ENCODE assay signal across 1 cellular context in the genomic region with DNA sequence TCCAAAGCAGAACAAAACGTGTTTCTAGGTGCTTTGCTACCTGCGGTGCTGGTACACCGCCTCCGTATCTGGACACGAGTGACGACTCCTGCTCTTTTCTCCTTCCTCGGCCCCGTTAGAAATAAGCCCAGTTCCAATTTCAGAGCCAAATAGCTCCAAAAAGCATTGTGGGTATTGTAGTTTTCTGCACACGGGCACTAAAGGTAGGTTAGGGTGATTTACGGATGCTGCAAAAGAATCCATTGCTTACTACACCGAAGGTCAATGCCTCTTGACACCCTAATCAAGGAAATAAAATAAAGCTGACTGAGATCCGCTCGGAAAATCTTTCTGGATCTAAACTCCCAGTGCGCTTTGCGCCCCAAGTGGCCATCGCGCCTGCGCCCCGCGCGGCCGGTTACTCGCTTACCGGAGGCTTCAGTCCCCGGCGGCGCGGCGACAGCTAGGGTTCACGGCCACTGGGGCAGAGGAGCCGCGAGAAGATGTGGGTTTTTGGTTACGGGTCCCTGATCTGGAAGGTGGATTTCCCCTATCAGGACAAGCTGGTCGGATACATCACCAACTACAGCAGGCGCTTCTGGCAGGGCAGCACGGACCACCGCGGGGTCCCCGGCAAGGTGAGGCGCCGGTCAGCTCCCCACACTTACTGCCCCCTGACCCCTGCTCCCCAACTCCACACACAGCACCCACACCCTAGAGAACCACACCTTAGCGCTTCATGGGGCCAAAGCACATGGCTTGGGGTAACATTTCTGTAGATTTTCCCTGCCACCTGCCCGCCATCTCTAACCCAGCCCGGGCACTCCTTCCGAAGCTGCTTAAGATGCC.
TF ChIP-seq lines count a peak whose summit lies in the region.

A gene (plus strand): TSS at position 400 of the 828 bp plus-strand sequence. CDS start 83 bp downstream, at position 483.

TF ChIP-seq in K562, 482 proteins besides CTCF, POLR2A, EP300 and RAD21 (continued from another document and continues in another):
- TF ChIP-seq RBBP5 (IDR thresholded peaks at IDR 0.05; ENCODE audit: borderline replicate concordance, insufficient read depth, low read length, poor library complexity, severe bottlenecking) (peak; percentile 27), YY1 (IDR thresholded peaks at IDR 0.05; ENCODE audit: borderline replicate concordance in 1 of 3, control insufficient read depth in 1 of 3, extremely low read depth in 1 of 3, insufficient read depth in 3 of 3, insufficient read length in 1 of 3, insufficient replicate concordance in 2 of 3, low read depth in 1 of 3, low read length in 2 of 3) (peak in 1 of 3 experiments; percentile 67), ZC3H4 (CRISPR knock-in tag; IDR thresholded peaks at IDR 0.05; ENCODE audit: borderline replicate concordance) (peak; percentile 40; the same call in 1 of the 2 replicates), SIN3A (IDR thresholded peaks at IDR 0.05; ENCODE audit: borderline replicate concordance in 2 of 2, control insufficient read depth in 1 of 2, low read depth in 2 of 2, low read length in 2 of 2) (peak in 1 of 2 experiments; percentile 53; a peak in 1 of 4 replicates), L3MBTL2 (IDR thresholded peaks at IDR 0.05) (0 out of 2 replicates have a peak, but pooled peaks have one; percentile 21), HCFC1 (IDR thresholded peaks at IDR 0.05; ENCODE audit: low read depth, low read length) (peak; percentile 87), LCOR (CRISPR knock-in tag; IDR thresholded peaks at IDR 0.05) (peak; percentile 55; the same call in 1 of the 2 replicates), SAP30 (IDR thresholded peaks at IDR 0.05; ENCODE audit: borderline replicate concordance, insufficient read depth, low read depth, low read length, poor library complexity, severe bottlenecking) (peak; percentile 49), TBP (optimal IDR thresholded peaks at IDR 0.05; ENCODE audit: low read depth, low read length) (peak; percentile 94), NONO (IDR thresholded peaks at IDR 0.05; ENCODE audit: low read depth in 2 of 2, low read length in 1 of 2) (no peak; a peak in 1 of 4 replicates), RHOXF2B (CRISPR knock-in tag; conservative IDR thresholded peaks at IDR 0.05) (no peak), SAFB2 (IDR thresholded peaks at IDR 0.05; ENCODE audit: borderline replicate concordance, low read depth, low read length, severe bottlenecking) (no peak), POLR2B (IDR thresholded peaks at IDR 0.05; ENCODE audit: low read depth, partially characterized antibody) (peak; percentile 70), RBM17 (IDR thresholded peaks at IDR 0.05; ENCODE audit: borderline replicate concordance, low read depth, low read length) (no peak), ZNF766 (CRISPR knock-in tag; conservative IDR thresholded peaks at IDR 0.05) (0 out of 2 replicates have a peak, but pooled peaks have one; percentile 42), ATF1 (CRISPR knock-in tag; IDR thresholded peaks at IDR 0.05) (no peak), ATF1 (tag; IDR thresholded peaks at IDR 0.05) (peak; percentile 37), CREBBP (IDR thresholded peaks at IDR 0.05; ENCODE audit: low read depth, low read length) (no peak), KDM5B (IDR thresholded peaks at IDR 0.05; ENCODE audit: insufficient replicate concordance, low read depth, low read length) (peak; percentile 48), GABPB1 (CRISPR knock-in tag; IDR thresholded peaks at IDR 0.05) (peak; percentile 43; the same call in 1 of the 2 replicates)
- TF ChIP-seq, protein P1, sequence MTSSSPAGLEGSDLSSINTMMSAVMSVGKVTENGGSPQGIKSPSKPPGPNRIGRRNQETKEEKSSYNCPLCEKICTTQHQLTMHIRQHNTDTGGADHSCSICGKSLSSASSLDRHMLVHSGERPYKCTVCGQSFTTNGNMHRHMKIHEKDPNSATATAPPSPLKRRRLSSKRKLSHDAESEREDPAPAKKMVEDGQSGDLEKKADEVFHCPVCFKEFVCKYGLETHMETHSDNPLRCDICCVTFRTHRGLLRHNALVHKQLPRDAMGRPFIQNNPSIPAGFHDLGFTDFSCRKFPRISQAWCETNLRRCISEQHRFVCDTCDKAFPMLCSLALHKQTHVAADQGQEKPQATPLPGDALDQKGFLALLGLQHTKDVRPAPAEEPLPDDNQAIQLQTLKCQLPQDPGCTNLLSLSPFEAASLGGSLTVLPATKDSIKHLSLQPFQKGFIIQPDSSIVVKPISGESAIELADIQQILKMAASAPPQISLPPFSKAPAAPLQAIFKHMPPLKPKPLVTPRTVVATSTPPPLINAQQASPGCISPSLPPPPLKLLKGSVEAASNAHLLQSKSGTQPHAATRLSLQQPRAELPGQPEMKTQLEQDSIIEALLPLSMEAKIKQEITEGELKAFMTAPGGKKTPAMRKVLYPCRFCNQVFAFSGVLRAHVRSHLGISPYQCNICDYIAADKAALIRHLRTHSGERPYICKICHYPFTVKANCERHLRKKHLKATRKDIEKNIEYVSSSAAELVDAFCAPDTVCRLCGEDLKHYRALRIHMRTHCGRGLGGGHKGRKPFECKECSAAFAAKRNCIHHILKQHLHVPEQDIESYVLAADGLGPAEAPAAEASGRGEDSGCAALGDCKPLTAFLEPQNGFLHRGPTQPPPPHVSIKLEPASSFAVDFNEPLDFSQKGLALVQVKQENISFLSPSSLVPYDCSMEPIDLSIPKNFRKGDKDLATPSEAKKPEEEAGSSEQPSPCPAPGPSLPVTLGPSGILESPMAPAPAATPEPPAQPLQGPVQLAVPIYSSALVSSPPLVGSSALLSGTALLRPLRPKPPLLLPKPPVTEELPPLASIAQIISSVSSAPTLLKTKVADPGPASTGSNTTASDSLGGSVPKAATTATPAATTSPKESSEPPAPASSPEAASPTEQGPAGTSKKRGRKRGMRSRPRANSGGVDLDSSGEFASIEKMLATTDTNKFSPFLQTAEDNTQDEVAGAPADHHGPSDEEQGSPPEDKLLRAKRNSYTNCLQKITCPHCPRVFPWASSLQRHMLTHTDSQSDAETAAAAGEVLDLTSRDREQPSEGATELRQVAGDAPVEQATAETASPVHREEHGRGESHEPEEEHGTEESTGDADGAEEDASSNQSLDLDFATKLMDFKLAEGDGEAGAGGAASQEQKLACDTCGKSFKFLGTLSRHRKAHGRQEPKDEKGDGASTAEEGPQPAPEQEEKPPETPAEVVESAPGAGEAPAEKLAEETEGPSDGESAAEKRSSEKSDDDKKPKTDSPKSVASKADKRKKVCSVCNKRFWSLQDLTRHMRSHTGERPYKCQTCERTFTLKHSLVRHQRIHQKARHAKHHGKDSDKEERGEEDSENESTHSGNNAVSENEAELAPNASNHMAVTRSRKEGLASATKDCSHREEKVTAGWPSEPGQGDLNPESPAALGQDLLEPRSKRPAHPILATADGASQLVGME (CRISPR knock-in tag; IDR thresholded peaks at IDR 0.05): no peak
- TF ChIP-seq, protein P2, sequence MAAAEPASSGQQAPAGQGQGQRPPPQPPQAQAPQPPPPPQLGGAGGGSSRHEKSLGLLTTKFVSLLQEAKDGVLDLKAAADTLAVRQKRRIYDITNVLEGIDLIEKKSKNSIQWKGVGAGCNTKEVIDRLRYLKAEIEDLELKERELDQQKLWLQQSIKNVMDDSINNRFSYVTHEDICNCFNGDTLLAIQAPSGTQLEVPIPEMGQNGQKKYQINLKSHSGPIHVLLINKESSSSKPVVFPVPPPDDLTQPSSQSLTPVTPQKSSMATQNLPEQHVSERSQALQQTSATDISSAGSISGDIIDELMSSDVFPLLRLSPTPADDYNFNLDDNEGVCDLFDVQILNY (CRISPR knock-in tag; IDR thresholded peaks at IDR 0.05): 0 out of 2 replicates have a peak, but pooled peaks have one; percentile 52
- TF ChIP-seq, protein P3, sequence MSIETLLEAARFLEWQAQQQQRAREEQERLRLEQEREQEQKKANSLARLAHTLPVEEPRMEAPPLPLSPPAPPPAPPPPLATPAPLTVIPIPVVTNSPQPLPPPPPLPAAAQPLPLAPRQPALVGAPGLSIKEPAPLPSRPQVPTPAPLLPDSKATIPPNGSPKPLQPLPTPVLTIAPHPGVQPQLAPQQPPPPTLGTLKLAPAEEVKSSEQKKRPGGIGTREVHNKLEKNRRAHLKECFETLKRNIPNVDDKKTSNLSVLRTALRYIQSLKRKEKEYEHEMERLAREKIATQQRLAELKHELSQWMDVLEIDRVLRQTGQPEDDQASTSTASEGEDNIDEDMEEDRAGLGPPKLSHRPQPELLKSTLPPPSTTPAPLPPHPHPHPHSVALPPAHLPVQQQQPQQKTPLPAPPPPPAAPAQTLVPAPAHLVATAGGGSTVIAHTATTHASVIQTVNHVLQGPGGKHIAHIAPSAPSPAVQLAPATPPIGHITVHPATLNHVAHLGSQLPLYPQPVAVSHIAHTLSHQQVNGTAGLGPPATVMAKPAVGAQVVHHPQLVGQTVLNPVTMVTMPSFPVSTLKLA (conservative IDR thresholded peaks at IDR 0.05): peak in 1 of 2 experiments; percentile 40; a peak in 2 of 4 replicates
- TF ChIP-seq, protein P4, sequence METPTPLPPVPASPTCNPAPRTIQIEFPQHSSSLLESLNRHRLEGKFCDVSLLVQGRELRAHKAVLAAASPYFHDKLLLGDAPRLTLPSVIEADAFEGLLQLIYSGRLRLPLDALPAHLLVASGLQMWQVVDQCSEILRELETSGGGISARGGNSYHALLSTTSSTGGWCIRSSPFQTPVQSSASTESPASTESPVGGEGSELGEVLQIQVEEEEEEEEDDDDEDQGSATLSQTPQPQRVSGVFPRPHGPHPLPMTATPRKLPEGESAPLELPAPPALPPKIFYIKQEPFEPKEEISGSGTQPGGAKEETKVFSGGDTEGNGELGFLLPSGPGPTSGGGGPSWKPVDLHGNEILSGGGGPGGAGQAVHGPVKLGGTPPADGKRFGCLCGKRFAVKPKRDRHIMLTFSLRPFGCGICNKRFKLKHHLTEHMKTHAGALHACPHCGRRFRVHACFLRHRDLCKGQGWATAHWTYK (CRISPR knock-in tag; IDR thresholded peaks at IDR 0.05): 0 out of 2 replicates have a peak, but pooled peaks have one; percentile 14
- TF ChIP-seq, protein P5, sequence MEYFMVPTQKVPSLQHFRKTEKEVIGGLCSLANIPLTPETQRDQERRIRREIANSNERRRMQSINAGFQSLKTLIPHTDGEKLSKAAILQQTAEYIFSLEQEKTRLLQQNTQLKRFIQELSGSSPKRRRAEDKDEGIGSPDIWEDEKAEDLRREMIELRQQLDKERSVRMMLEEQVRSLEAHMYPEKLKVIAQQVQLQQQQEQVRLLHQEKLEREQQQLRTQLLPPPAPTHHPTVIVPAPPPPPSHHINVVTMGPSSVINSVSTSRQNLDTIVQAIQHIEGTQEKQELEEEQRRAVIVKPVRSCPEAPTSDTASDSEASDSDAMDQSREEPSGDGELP (CRISPR knock-in tag; IDR thresholded peaks at IDR 0.05; ENCODE audit: borderline replicate concordance): peak; percentile 28; the same call in 1 of the 2 replicates
- TF ChIP-seq, protein P6, sequence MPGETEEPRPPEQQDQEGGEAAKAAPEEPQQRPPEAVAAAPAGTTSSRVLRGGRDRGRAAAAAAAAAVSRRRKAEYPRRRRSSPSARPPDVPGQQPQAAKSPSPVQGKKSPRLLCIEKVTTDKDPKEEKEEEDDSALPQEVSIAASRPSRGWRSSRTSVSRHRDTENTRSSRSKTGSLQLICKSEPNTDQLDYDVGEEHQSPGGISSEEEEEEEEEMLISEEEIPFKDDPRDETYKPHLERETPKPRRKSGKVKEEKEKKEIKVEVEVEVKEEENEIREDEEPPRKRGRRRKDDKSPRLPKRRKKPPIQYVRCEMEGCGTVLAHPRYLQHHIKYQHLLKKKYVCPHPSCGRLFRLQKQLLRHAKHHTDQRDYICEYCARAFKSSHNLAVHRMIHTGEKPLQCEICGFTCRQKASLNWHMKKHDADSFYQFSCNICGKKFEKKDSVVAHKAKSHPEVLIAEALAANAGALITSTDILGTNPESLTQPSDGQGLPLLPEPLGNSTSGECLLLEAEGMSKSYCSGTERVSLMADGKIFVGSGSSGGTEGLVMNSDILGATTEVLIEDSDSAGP (CRISPR knock-in tag; IDR thresholded peaks at IDR 0.05): no peak
- TF ChIP-seq, protein P7, sequence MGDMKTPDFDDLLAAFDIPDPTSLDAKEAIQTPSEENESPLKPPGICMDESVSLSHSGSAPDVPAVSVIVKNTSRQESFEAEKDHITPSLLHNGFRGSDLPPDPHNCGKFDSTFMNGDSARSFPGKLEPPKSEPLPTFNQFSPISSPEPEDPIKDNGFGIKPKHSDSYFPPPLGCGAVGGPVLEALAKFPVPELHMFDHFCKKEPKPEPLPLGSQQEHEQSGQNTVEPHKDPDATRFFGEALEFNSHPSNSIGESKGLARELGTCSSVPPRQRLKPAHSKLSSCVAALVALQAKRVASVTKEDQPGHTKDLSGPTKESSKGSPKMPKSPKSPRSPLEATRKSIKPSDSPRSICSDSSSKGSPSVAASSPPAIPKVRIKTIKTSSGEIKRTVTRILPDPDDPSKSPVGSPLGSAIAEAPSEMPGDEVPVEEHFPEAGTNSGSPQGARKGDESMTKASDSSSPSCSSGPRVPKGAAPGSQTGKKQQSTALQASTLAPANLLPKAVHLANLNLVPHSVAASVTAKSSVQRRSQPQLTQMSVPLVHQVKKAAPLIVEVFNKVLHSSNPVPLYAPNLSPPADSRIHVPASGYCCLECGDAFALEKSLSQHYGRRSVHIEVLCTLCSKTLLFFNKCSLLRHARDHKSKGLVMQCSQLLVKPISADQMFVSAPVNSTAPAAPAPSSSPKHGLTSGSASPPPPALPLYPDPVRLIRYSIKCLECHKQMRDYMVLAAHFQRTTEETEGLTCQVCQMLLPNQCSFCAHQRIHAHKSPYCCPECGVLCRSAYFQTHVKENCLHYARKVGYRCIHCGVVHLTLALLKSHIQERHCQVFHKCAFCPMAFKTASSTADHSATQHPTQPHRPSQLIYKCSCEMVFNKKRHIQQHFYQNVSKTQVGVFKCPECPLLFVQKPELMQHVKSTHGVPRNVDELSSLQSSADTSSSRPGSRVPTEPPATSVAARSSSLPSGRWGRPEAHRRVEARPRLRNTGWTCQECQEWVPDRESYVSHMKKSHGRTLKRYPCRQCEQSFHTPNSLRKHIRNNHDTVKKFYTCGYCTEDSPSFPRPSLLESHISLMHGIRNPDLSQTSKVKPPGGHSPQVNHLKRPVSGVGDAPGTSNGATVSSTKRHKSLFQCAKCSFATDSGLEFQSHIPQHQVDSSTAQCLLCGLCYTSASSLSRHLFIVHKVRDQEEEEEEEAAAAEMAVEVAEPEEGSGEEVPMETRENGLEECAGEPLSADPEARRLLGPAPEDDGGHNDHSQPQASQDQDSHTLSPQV (IDR thresholded peaks at IDR 0.05): peak; percentile 51
- TF ChIP-seq, protein P8, sequence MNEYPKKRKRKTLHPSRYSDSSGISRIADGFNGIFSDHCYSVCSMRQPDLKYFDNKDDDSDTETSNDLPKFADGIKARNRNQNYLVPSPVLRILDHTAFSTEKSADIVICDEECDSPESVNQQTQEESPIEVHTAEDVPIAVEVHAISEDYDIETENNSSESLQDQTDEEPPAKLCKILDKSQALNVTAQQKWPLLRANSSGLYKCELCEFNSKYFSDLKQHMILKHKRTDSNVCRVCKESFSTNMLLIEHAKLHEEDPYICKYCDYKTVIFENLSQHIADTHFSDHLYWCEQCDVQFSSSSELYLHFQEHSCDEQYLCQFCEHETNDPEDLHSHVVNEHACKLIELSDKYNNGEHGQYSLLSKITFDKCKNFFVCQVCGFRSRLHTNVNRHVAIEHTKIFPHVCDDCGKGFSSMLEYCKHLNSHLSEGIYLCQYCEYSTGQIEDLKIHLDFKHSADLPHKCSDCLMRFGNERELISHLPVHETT (CRISPR knock-in tag; conservative IDR thresholded peaks at IDR 0.05 in 1 of 2, IDR thresholded peaks at IDR 0.05 in 1 of 2): peak in 1 of 2 experiments; percentile 60; a peak in 2 of 4 replicates
- TF ChIP-seq, protein P9, sequence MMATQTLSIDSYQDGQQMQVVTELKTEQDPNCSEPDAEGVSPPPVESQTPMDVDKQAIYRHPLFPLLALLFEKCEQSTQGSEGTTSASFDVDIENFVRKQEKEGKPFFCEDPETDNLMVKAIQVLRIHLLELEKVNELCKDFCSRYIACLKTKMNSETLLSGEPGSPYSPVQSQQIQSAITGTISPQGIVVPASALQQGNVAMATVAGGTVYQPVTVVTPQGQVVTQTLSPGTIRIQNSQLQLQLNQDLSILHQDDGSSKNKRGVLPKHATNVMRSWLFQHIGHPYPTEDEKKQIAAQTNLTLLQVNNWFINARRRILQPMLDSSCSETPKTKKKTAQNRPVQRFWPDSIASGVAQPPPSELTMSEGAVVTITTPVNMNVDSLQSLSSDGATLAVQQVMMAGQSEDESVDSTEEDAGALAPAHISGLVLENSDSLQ (IDR thresholded peaks at IDR 0.05): peak; percentile 37; the same call in 1 of the 2 replicates
